ENCODE assay signal across 1 cellular context in genomic region chr12:121888478-121889266, GRCh38.
A peak's percentile ranks its signal among the peaks of the same experiment; 100 is the strongest.
TF ChIP-seq lines count a peak whose summit lies in the region.

A gene with protein sequence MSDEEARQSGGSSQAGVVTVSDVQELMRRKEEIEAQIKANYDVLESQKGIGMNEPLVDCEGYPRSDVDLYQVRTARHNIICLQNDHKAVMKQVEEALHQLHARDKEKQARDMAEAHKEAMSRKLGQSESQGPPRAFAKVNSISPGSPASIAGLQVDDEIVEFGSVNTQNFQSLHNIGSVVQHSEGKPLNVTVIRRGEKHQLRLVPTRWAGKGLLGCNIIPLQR (plus strand): TSS chr12:121888790. CDS start chr12:121888857, 67 bp downstream.

TF ChIP-seq in HepG2, 621 proteins besides CTCF, POLR2A, EP300 and RAD21 (continued from another document and continues in another):
- no peak; the same call in 1 of the 2 replicates for TF ChIP-seq ZBTB44 (CRISPR knock-in tag; IDR thresholded peaks at IDR 0.05)
- no peak; the same call in 1 of the 2 replicates for TF ChIP-seq ZNF292 (CRISPR knock-in tag; IDR thresholded peaks at IDR 0.05; ENCODE audit: borderline replicate concordance, low read depth)
- peak; percentile 97 for TF ChIP-seq ZMYM4 (CRISPR knock-in tag; IDR thresholded peaks at IDR 0.05)
- TF ChIP-seq TSC22D2 (CRISPR knock-in tag; IDR thresholded peaks at IDR 0.05; ENCODE audit: borderline replicate concordance): peak; percentile 59; the same call in 1 of the 2 replicates
- peak; percentile 78 for TF ChIP-seq PHF5A (CRISPR knock-in tag; IDR thresholded peaks at IDR 0.05; ENCODE audit: low read depth, unreplicated experiment)
- peak; percentile 97 for TF ChIP-seq ZSCAN31 (CRISPR knock-in tag; IDR thresholded peaks at IDR 0.05; ENCODE audit: low read depth)
- no peak for TF ChIP-seq ARNT (IDR thresholded peaks at IDR 0.05)
- peak; percentile 82; the same call in 1 of the 2 replicates for TF ChIP-seq ZNF792 (CRISPR knock-in tag; IDR thresholded peaks at IDR 0.05)
- no peak for TF ChIP-seq ELF4 (CRISPR knock-in tag; IDR thresholded peaks at IDR 0.05; ENCODE audit: borderline replicate concordance)
- no peak for TF ChIP-seq ZNF382 (CRISPR knock-in tag; IDR thresholded peaks at IDR 0.05; ENCODE audit: borderline replicate concordance)
- TF ChIP-seq THAP11 (CRISPR knock-in tag; IDR thresholded peaks at IDR 0.05): peak; percentile 95
- peak; percentile 63; the same call in 1 of the 2 replicates for TF ChIP-seq FOSL1 (CRISPR knock-in tag; IDR thresholded peaks at IDR 0.05; ENCODE audit: borderline replicate concordance)
- no peak for TF ChIP-seq PAF1 (CRISPR knock-in tag; IDR thresholded peaks at IDR 0.05)
- peak; percentile 42; the same call in 1 of the 2 replicates for TF ChIP-seq ZNF615 (CRISPR knock-in tag; IDR thresholded peaks at IDR 0.05; ENCODE audit: borderline replicate concordance)
- TF ChIP-seq ZNF605 (CRISPR knock-in tag; IDR thresholded peaks at IDR 0.05): peak; percentile 93
- TF ChIP-seq, protein P1, sequence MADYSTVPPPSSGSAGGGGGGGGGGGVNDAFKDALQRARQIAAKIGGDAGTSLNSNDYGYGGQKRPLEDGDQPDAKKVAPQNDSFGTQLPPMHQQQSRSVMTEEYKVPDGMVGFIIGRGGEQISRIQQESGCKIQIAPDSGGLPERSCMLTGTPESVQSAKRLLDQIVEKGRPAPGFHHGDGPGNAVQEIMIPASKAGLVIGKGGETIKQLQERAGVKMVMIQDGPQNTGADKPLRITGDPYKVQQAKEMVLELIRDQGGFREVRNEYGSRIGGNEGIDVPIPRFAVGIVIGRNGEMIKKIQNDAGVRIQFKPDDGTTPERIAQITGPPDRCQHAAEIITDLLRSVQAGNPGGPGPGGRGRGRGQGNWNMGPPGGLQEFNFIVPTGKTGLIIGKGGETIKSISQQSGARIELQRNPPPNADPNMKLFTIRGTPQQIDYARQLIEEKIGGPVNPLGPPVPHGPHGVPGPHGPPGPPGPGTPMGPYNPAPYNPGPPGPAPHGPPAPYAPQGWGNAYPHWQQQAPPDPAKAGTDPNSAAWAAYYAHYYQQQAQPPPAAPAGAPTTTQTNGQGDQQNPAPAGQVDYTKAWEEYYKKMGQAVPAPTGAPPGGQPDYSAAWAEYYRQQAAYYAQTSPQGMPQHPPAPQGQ (CRISPR knock-in tag; IDR thresholded peaks at IDR 0.05; ENCODE audit: borderline replicate concordance): no peak
- TF ChIP-seq KAT2B (IDR thresholded peaks at IDR 0.05; ENCODE audit: borderline replicate concordance, low read depth, low read length): no peak
- peak; percentile 86 for TF ChIP-seq ZBTB3 (CRISPR knock-in tag; IDR thresholded peaks at IDR 0.05; ENCODE audit: borderline replicate concordance, low read depth)
- TF ChIP-seq ZFP36 (IDR thresholded peaks at IDR 0.05; ENCODE audit: borderline replicate concordance, low read depth, low read length, partially characterized antibody): peak; percentile 74
- TF ChIP-seq ZBTB20 (CRISPR knock-in tag; IDR thresholded peaks at IDR 0.05; ENCODE audit: borderline replicate concordance, low read depth): peak; percentile 79
- TF ChIP-seq MAX (IDR thresholded peaks at IDR 0.05): peak; percentile 99
- no peak; the same call in 1 of the 2 replicates for TF ChIP-seq ZNF138 (CRISPR knock-in tag; IDR thresholded peaks at IDR 0.05; ENCODE audit: low read depth)
- peak in 1 of 2 experiments; percentile 92; a peak in 2 of 4 replicates for TF ChIP-seq ATF4 (CRISPR knock-in tag; IDR thresholded peaks at IDR 0.05)
- TF ChIP-seq GPN1 (CRISPR knock-in tag; IDR thresholded peaks at IDR 0.05; ENCODE audit: borderline replicate concordance): no peak
- TF ChIP-seq TCF7 (IDR thresholded peaks at IDR 0.05; ENCODE audit: low read depth): no peak
- peak; percentile 97 for TF ChIP-seq ZC3H13 (CRISPR knock-in tag; IDR thresholded peaks at IDR 0.05)
- TF ChIP-seq, protein P2, sequence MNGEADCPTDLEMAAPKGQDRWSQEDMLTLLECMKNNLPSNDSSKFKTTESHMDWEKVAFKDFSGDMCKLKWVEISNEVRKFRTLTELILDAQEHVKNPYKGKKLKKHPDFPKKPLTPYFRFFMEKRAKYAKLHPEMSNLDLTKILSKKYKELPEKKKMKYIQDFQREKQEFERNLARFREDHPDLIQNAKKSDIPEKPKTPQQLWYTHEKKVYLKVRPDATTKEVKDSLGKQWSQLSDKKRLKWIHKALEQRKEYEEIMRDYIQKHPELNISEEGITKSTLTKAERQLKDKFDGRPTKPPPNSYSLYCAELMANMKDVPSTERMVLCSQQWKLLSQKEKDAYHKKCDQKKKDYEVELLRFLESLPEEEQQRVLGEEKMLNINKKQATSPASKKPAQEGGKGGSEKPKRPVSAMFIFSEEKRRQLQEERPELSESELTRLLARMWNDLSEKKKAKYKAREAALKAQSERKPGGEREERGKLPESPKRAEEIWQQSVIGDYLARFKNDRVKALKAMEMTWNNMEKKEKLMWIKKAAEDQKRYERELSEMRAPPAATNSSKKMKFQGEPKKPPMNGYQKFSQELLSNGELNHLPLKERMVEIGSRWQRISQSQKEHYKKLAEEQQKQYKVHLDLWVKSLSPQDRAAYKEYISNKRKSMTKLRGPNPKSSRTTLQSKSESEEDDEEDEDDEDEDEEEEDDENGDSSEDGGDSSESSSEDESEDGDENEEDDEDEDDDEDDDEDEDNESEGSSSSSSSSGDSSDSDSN (CRISPR knock-in tag; IDR thresholded peaks at IDR 0.05): peak; percentile 97
- TF ChIP-seq, protein P3, sequence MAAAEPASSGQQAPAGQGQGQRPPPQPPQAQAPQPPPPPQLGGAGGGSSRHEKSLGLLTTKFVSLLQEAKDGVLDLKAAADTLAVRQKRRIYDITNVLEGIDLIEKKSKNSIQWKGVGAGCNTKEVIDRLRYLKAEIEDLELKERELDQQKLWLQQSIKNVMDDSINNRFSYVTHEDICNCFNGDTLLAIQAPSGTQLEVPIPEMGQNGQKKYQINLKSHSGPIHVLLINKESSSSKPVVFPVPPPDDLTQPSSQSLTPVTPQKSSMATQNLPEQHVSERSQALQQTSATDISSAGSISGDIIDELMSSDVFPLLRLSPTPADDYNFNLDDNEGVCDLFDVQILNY (CRISPR knock-in tag; conservative IDR thresholded peaks at IDR 0.05): 0 out of 2 replicates have a peak, but pooled peaks have one; percentile 31
- peak; percentile 86; the same call in 1 of the 2 replicates for TF ChIP-seq NFKB2 (CRISPR knock-in tag; IDR thresholded peaks at IDR 0.05; ENCODE audit: borderline replicate concordance)
- no peak for TF ChIP-seq ATRX (CRISPR knock-in tag; IDR thresholded peaks at IDR 0.05; ENCODE audit: borderline replicate concordance)
- TF ChIP-seq HDAC6 (IDR thresholded peaks at IDR 0.05; ENCODE audit: low read depth, low read length): no peak
- TF ChIP-seq DR1 (CRISPR knock-in tag; IDR thresholded peaks at IDR 0.05): peak; percentile 73; the same call in 1 of the 2 replicates
- TF ChIP-seq, protein P4, sequence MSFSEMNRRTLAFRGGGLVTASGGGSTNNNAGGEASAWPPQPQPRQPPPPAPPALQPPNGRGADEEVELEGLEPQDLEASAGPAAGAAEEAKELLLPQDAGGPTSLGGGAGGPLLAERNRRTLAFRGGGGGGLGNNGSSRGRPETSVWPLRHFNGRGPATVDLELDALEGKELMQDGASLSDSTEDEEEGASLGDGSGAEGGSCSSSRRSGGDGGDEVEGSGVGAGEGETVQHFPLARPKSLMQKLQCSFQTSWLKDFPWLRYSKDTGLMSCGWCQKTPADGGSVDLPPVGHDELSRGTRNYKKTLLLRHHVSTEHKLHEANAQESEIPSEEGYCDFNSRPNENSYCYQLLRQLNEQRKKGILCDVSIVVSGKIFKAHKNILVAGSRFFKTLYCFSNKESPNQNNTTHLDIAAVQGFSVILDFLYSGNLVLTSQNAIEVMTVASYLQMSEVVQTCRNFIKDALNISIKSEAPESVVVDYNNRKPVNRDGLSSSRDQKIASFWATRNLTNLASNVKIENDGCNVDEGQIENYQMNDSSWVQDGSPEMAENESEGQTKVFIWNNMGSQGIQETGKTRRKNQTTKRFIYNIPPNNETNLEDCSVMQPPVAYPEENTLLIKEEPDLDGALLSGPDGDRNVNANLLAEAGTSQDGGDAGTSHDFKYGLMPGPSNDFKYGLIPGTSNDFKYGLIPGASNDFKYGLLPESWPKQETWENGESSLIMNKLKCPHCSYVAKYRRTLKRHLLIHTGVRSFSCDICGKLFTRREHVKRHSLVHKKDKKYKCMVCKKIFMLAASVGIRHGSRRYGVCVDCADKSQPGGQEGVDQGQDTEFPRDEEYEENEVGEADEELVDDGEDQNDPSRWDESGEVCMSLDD (CRISPR knock-in tag; IDR thresholded peaks at IDR 0.05; ENCODE audit: borderline replicate concordance): peak; percentile 84
- TF ChIP-seq, protein P5, sequence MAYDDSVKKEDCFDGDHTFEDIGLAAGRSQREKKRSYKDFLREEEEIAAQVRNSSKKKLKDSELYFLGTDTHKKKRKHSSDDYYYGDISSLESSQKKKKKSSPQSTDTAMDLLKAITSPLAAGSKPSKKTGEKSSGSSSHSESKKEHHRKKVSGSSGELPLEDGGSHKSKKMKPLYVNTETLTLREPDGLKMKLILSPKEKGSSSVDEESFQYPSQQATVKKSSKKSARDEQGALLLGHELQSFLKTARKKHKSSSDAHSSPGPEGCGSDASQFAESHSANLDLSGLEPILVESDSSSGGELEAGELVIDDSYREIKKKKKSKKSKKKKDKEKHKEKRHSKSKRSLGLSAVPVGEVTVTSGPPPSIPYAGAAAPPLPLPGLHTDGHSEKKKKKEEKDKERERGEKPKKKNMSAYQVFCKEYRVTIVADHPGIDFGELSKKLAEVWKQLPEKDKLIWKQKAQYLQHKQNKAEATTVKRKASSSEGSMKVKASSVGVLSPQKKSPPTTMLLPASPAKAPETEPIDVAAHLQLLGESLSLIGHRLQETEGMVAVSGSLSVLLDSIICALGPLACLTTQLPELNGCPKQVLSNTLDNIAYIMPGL (CRISPR knock-in tag; IDR thresholded peaks at IDR 0.05; ENCODE audit: borderline replicate concordance in 1 of 2, low read depth in 1 of 2): peak; percentile 95 to 97
- no peak for TF ChIP-seq ZNF550 (CRISPR knock-in tag; IDR thresholded peaks at IDR 0.05; ENCODE audit: borderline replicate concordance)
- TF ChIP-seq REXO4 (CRISPR knock-in tag; IDR thresholded peaks at IDR 0.05; ENCODE audit: borderline replicate concordance): 0 out of 2 replicates have a peak, but pooled peaks have one; percentile 58
- TF ChIP-seq RFXAP (CRISPR knock-in tag; IDR thresholded peaks at IDR 0.05; ENCODE audit: borderline replicate concordance): peak; percentile 13; the same call in 1 of the 2 replicates
- no peak for TF ChIP-seq SRF (IDR thresholded peaks at IDR 0.05; ENCODE audit: low read depth, low read length)
- TF ChIP-seq KLF16 (CRISPR knock-in tag; IDR thresholded peaks at IDR 0.05): peak in 1 of 2 experiments; percentile 98; a peak in 2 of 4 replicates
- TF ChIP-seq, protein P6, sequence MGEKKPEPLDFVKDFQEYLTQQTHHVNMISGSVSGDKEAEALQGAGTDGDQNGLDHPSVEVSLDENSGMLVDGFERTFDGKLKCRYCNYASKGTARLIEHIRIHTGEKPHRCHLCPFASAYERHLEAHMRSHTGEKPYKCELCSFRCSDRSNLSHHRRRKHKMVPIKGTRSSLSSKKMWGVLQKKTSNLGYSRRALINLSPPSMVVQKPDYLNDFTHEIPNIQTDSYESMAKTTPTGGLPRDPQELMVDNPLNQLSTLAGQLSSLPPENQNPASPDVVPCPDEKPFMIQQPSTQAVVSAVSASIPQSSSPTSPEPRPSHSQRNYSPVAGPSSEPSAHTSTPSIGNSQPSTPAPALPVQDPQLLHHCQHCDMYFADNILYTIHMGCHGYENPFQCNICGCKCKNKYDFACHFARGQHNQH (CRISPR knock-in tag; IDR thresholded peaks at IDR 0.05): peak; percentile 95
- TF ChIP-seq HNRNPLL (IDR thresholded peaks at IDR 0.05; ENCODE audit: low read depth, low read length, poor library complexity, severe bottlenecking): peak; percentile 90
- TF ChIP-seq EZH2 (conservative IDR thresholded peaks at IDR 0.05; ENCODE audit: low read depth, low read length): no peak
- TF ChIP-seq, protein P7, sequence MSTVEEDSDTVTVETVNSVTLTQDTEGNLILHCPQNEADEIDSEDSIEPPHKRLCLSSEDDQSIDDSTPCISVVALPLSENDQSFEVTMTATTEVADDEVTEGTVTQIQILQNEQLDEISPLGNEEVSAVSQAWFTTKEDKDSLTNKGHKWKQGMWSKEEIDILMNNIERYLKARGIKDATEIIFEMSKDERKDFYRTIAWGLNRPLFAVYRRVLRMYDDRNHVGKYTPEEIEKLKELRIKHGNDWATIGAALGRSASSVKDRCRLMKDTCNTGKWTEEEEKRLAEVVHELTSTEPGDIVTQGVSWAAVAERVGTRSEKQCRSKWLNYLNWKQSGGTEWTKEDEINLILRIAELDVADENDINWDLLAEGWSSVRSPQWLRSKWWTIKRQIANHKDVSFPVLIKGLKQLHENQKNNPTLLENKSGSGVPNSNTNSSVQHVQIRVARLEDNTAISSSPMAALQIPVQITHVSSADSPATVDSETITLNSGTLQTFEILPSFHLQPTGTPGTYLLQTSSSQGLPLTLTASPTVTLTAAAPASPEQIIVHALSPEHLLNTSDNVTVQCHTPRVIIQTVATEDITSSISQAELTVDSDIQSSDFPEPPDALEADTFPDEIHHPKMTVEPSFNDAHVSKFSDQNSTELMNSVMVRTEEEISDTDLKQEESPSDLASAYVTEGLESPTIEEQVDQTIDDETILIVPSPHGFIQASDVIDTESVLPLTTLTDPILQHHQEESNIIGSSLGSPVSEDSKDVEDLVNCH (CRISPR knock-in tag; IDR thresholded peaks at IDR 0.05): no peak
- TF ChIP-seq SNAPC2 (CRISPR knock-in tag; IDR thresholded peaks at IDR 0.05): peak; percentile 86
